1 cellular context compared by ENCODE assay signal in genomic region chr17:15648384-15648783, GRCh38.
TF ChIP-seq lines count a peak whose summit lies in the region.

No MANE protein-coding gene starts in this region.

TF ChIP-seq in WTC11, 78 proteins besides CTCF, POLR2A, EP300 and RAD21 (continued from another document):
- TF ChIP-seq PRDM15 (CRISPR knock-in tag; IDR thresholded peaks at IDR 0.05): no peak
- no peak for TF ChIP-seq CREM (CRISPR knock-in tag; IDR thresholded peaks at IDR 0.05)
- no peak for TF ChIP-seq EMX1 (CRISPR knock-in tag; IDR thresholded peaks at IDR 0.05)
- TF ChIP-seq TCF7 (CRISPR knock-in tag; IDR thresholded peaks at IDR 0.05; ENCODE audit: low read depth): no peak
- TF ChIP-seq CREB1 (CRISPR knock-in tag; IDR thresholded peaks at IDR 0.05): no peak
- TF ChIP-seq ELF4 (CRISPR knock-in tag; IDR thresholded peaks at IDR 0.05; ENCODE audit: low read depth): no peak
